ENCODE assay signal across 12 cellular contexts in the genomic region with DNA sequence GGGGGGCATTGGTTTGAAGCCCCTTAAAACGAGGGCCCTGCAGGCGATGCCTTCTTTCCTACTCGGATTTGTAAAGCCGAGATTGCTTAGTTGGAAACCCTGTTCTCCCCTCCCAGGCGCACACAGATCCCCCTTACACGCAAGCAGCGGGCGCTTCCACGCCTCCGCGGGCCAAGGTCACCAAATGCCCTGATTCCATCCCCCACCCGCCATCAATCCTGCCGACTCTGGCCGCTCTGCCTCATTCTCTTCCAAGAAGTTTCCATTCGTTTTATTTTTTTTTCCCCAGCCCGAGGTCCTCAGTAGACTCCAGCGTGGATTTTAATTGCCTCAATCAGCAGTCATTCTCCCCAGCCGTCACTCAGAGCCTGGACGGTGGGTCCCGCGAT. TPM values are rescaled to one million over a fixed set of nuclear protein-coding genes. Genes with fewer than 3 reads are reported as not detected.
DNase-seq lines count a peak whose midpoint lies in the region; ATAC-seq lines count a peak whose summit lies in the region.
"Had no signal": no experiment of that assay in that cellular context is flagged by ENCODE, and none has a peak within 500 bp of the region (broad histone marks: within the 10 kb centered on the region; RNA-seq: fewer than 3 reads in every experiment).

No MANE protein-coding gene starts in this region.

- H3K9me3 Mint-ChIP-seq in CD4-positive, alpha-beta memory T cell = no peaks in the 10 kb centered on the region
- peaks cover 0 to 4% (median 0%) of the 10 kb centered on the region in 11 donors for H3K9me3 Mint-ChIP-seq in naive thymus-derived CD4-positive, alpha-beta T cell

- H3K4me1 ChIP-seq in CD4-positive, alpha-beta memory T cell (ENCODE audit: insufficient read depth, low read length) = peaks cover 24% of the 10 kb centered on the region
- H3K4me1 ChIP-seq in naive thymus-derived CD4-positive, alpha-beta T cell (ENCODE audit: control insufficient read depth in 2 of 2, insufficient read depth in 2 of 2, low read length in 2 of 2) = peaks cover 0 to 2% of the 10 kb centered on the region in 2 donors

- peaks cover 62 to 63% of the 10 kb centered on the region in 2 donors for H3K27me3 Mint-ChIP-seq in CD4-positive, alpha-beta memory T cell
- peaks cover 68 to 87% (median 82%) of the 10 kb centered on the region in 5 donors for H3K27me3 Mint-ChIP-seq in naive thymus-derived CD4-positive, alpha-beta T cell

- H3K27me3 ChIP-seq in CD4-positive, alpha-beta memory T cell (ENCODE audit: insufficient read depth, low read length) = peaks cover 46% of the 10 kb centered on the region
- peaks cover 90% of the 10 kb centered on the region for H3K27me3 ChIP-seq in H7 (ENCODE audit: control insufficient read depth, insufficient read depth, low read length)
- H3K27me3 ChIP-seq in naive thymus-derived CD4-positive, alpha-beta T cell (ENCODE audit: control insufficient read depth in 2 of 2, insufficient read depth in 2 of 2, low read length in 2 of 2) = peaks cover 0 to 24% of the 10 kb centered on the region in 2 donors

- H3K27ac Mint-ChIP-seq in CD4-positive, alpha-beta memory T cell = no peak overlapping the region
- peak overlapping the region in 1 of 9 donors; percentile 21 for H3K27ac Mint-ChIP-seq in naive thymus-derived CD4-positive, alpha-beta T cell

- intact Hi-C loops in CD4-positive, alpha-beta memory T cell (cut with micrococcal nuclease) = no loop called here
- intact Hi-C loops in naive thymus-derived CD4-positive, alpha-beta T cell (cut with micrococcal nuclease) = loop anchor here in 1 of 2 donors (10.0 kb wide), 1 partner anchor 1529 kb away; the partner anchor contains the start of gene MKX

- no peaks in the 10 kb centered on the region for H3K36me3 Mint-ChIP-seq in CD4-positive, alpha-beta memory T cell
- peaks cover 0 to 7% (median 0%) of the 10 kb centered on the region in 5 donors for H3K36me3 Mint-ChIP-seq in naive thymus-derived CD4-positive, alpha-beta T cell

- ATAC-seq in naive thymus-derived CD4-positive, alpha-beta T cell = no peak
- no peak for ATAC-seq in GM18511 (IDR thresholded peaks at IDR 0.05; ENCODE audit: unreplicated experiment)
- no peak for ATAC-seq in HG03175 (IDR thresholded peaks at IDR 0.05; ENCODE audit: unreplicated experiment)

- H3K9me3 ChIP-seq in CD4-positive, alpha-beta memory T cell (ENCODE audit: control insufficient read depth in 1 of 2, low read length in 2 of 2) = no peaks in the 10 kb centered on the region
- no peaks in the 10 kb centered on the region for H3K9me3 ChIP-seq in naive thymus-derived CD4-positive, alpha-beta T cell (ENCODE audit: control insufficient read depth in 2 of 3, low read length in 3 of 3)

- H3K4me1 Mint-ChIP-seq in CD4-positive, alpha-beta memory T cell = peaks cover 5 to 48% (median 33%) of the 10 kb centered on the region in 4 donors
- H3K4me1 Mint-ChIP-seq in naive thymus-derived CD4-positive, alpha-beta T cell = peaks cover 14 to 42% (median 32%) of the 10 kb centered on the region in 7 donors

- no peaks in the 10 kb centered on the region for H3K36me3 ChIP-seq in CD4-positive, alpha-beta memory T cell (ENCODE audit: insufficient read depth, low read length)
- no peaks in the 10 kb centered on the region for H3K36me3 ChIP-seq in H7 (replicated peaks; ENCODE audit: control insufficient read depth, insufficient read depth, low read length)
- no peaks in the 10 kb centered on the region for H3K36me3 ChIP-seq in naive thymus-derived CD4-positive, alpha-beta T cell (ENCODE audit: control insufficient read depth in 2 of 3, insufficient read depth in 3 of 3, low read length in 3 of 3)

- POLR2A ChIA-PET in CD4-positive, alpha-beta memory T cell (lab: Charles Lee; ENCODE audit: partially characterized antibody) = no interaction called here
- POLR2A ChIA-PET in naive thymus-derived CD4-positive, alpha-beta T cell (lab: Charles Lee) = no interaction called here

- CTCF ChIA-PET in CD4-positive, alpha-beta memory T cell (lab: Charles Lee; ENCODE audit: partially characterized antibody) = no interaction called here
- CTCF ChIA-PET in naive thymus-derived CD4-positive, alpha-beta T cell (lab: Charles Lee) = no interaction called here

- peak overlapping the region; percentile 55 to 82 (median 70) for H3K4me3 Mint-ChIP-seq in CD4-positive, alpha-beta memory T cell
- peak overlapping the region; percentile 0 to 86 (median 74) for H3K4me3 Mint-ChIP-seq in naive thymus-derived CD4-positive, alpha-beta T cell

- no peak overlapping the region for H3K4me3 ChIP-seq in CD4-positive, alpha-beta memory T cell (ENCODE audit: low read length in 2 of 2)
- peak overlapping the region; percentile 51 for H3K4me3 ChIP-seq in H7 (ENCODE audit: insufficient read depth, low read depth, low read length)
- no peak overlapping the region for H3K4me3 ChIP-seq in naive thymus-derived CD4-positive, alpha-beta T cell (ENCODE audit: low read length)

- DNase-seq in CD4-positive, alpha-beta memory T cell = no peak
- DNase-seq in H7 = no peak
- DNase-seq in astrocyte of the hippocampus (ENCODE audit: low read depth, low spot score) = peak; percentile 6
- DNase-seq in naive thymus-derived CD4-positive, alpha-beta T cell = no peak
- DNase-seq in AG08396 (ENCODE audit: low spot score) = no peak
- no peak for DNase-seq in Kasumi-1 (lab: John Stamatoyannopoulos, UW)
- DNase-seq: central memory CD4-positive, alpha-beta T cell; NCI-H1048 had no signal

- no peak overlapping the region for H3K27ac ChIP-seq in CD4-positive, alpha-beta memory T cell (ENCODE audit: low read depth, low read length)
- H3K27ac ChIP-seq in naive thymus-derived CD4-positive, alpha-beta T cell (ENCODE audit: low read depth, low read length) = no peak overlapping the region

RNA-seq across cellular contexts. Expression of gene GAD2, which starts 1.0 kb away (rescaled TPM):
- total RNA-seq in CD4-positive, alpha-beta memory T cell = not detected
- not detected for polyA plus RNA-seq in CD4-positive, alpha-beta memory T cell
- total RNA-seq in H7 (2014; rRNA removed; shearing (Covaris generic)) = 1.8 and 2.7 TPM in 2 replicates
- not detected for total RNA-seq in naive thymus-derived CD4-positive, alpha-beta T cell
- not detected for polyA plus RNA-seq in naive thymus-derived CD4-positive, alpha-beta T cell
- total RNA-seq: right cardiac atrium; T-helper 2 cell treated with Interferon-gamma antibody and Interleukin-4, amounts not matched to agents 100 ng/mL and 5 ng/mL, for 36 hours had no signal
- polyA plus RNA-seq: right cardiac atrium had no signal
